Comparison of ENCODE assay signal across 19 cellular contexts in genomic region chr6:159615923-159616322, GRCh38.
"Had no signal": no experiment of that assay in that cellular context is flagged by ENCODE, and none has a peak within 500 bp of the region (broad histone marks: within the 10 kb centered on the region; RNA-seq: fewer than 3 reads in every experiment).

No MANE protein-coding gene starts in this region.

- ATAC-seq: activated CD8-positive, alpha-beta memory T cell treated with anti-CD3 and anti-CD28 coated beads, Interleukin-2, amount 10 ng/mL, durations not matched to agents 7 days and 5 days; activated naive CD4-positive, alpha-beta T cell treated with anti-CD3 and anti-CD28 coated beads, Interleukin-2, amount 50 U/mL, for 72 hours; activated naive CD8-positive, alpha-beta T cell treated with anti-CD3 and anti-CD28 coated beads, Interleukin-2, amount 50 U/mL, for 24 hours; T-helper 17 cell; WTC11 had no signal

- DNase-seq: activated CD4-positive, alpha-beta T cell treated with anti-CD3 and anti-CD28 coated beads for 48 hours; activated CD4-positive, alpha-beta T cell treated with anti-CD3 and anti-CD28 coated beads, Interleukin-2, amount 50 U/mL, for 48 hours; activated CD4-positive, CD25-positive, alpha-beta regulatory T cell treated with anti-CD3 and anti-CD28 coated beads, Interleukin-2, amount 50 U/mL, for 72 hours; activated CD8-positive, alpha-beta memory T cell treated with anti-CD3 and anti-CD28 coated beads, Interleukin-2, amount 10 ng/mL, durations not matched to agents 7 days and 5 days; activated effector memory CD4-positive, alpha-beta T cell treated with Interleukin-2 at 50 U/mL for 16 hours; activated naive CD4-positive, alpha-beta T cell treated with Interleukin-2 at 50 U/mL for 16 hours; activated naive CD8-positive, alpha-beta T cell treated with anti-CD3 and anti-CD28 coated beads, Interleukin-2, amount 50 U/mL, for 24 hours; activated T-cell treated with anti-CD3 and anti-CD28 coated beads, Interleukin-2, amount 50 U/mL, for 24 hours; amygdala; NCI-H1092; NCI-H1417; NCI-H1930; NCI-H526; NCI-H82; SIG-M5; T-helper 17 cell; T-helper 9 cell had no signal
